Comparison of ENCODE assay signal across 12 cellular contexts in genomic region chr6:7991536-7991935, GRCh38.
DNase-seq lines count a peak whose midpoint lies in the region; ATAC-seq and TF ChIP-seq lines count a peak whose summit lies in the region.
"Had no signal": no experiment of that assay in that cellular context is flagged by ENCODE, and none has a peak within 500 bp of the region (broad histone marks: within the 10 kb centered on the region; RNA-seq: fewer than 3 reads in every experiment).

No MANE protein-coding gene starts in this region.

- no peak overlapping the region for H3K4me3 Mint-ChIP-seq in stimulated activated memory B cell treated with anti-CD40 and anti-IgM and Interleukin-4, amounts not matched to agents 10 μg/mL and 1 μg/mL and 100 μg/mL, for 72 hours
- H3K4me3 Mint-ChIP-seq in neural progenitor cell, result no peak overlapping the region
- H3K4me3 Mint-ChIP-seq: activated T-cell treated with anti-CD3 and anti-CD28 coated beads, Interleukin-2, amount 50 U/mL, for 4 hours; CD4-positive, CD25-positive, alpha-beta regulatory T cell; T-helper 17 cell had no signal

- H3K27ac Mint-ChIP-seq in stimulated activated memory B cell treated with anti-CD40 and anti-IgM and Interleukin-4, amounts not matched to agents 10 μg/mL and 1 μg/mL and 100 μg/mL, for 72 hours, result peak overlapping the region; percentile 23
- H3K27ac Mint-ChIP-seq in neural progenitor cell, result no peak overlapping the region
- H3K27ac Mint-ChIP-seq: CD4-positive, CD25-positive, alpha-beta regulatory T cell had no signal

- no peaks in the 10 kb centered on the region for H3K4me1 ChIP-seq in PC-3 (ENCODE audit: insufficient read depth, low read length)
- H3K4me1 ChIP-seq in neural progenitor cell, result no peaks in the 10 kb centered on the region

- POLR2A ChIA-PET in PC-3 (lab: Charles Lee; ENCODE audit: unreplicated experiment), result no interaction called here

- CTCF ChIA-PET in PC-3 (lab: Charles Lee), result no interaction called here

- H3K36me3 ChIP-seq in PC-3 (ENCODE audit: low read depth, low read length), result no peaks in the 10 kb centered on the region
- H3K36me3 ChIP-seq in neural progenitor cell, result no peaks in the 10 kb centered on the region

- no peaks in the 10 kb centered on the region for H3K9me3 Mint-ChIP-seq in stimulated activated memory B cell treated with anti-CD40 and anti-IgM and Interleukin-4, amounts not matched to agents 10 μg/mL and 1 μg/mL and 100 μg/mL, for 72 hours
- H3K9me3 Mint-ChIP-seq in neural progenitor cell, result peaks cover 17% of the 10 kb centered on the region
- H3K9me3 Mint-ChIP-seq: activated T-cell treated with anti-CD3 and anti-CD28 coated beads, Interleukin-2, amount 50 U/mL, for 4 hours had no signal

- H3K79me2 ChIP-seq in PC-3 (ENCODE audit: low read length) (no peaks in the 10 kb centered on the region), neural progenitor cell (ENCODE audit: low read depth) (no peaks in the 10 kb centered on the region)

- DNase-seq in PC-3 (no peak), GM20000 (ENCODE audit: low spot score) (no peak), neural progenitor cell (ENCODE audit: low spot score) (no peak), HT-29 (ENCODE audit: low spot score) (no peak)
- DNase-seq: activated CD4-positive, alpha-beta T cell treated with anti-CD3 and anti-CD28 coated beads for 4 hours; activated T-cell treated with anti-CD3 and anti-CD28 coated beads, Interleukin-2, amount 50 U/mL, for 4 hours; NCI-H2171 treated with DMSO at 0.1 percent for 48 hours; T-helper 17 cell had no signal

- no peaks in the 10 kb centered on the region for H3K9me2 ChIP-seq in PC-3 (replicated peaks; ENCODE audit: low read length)

- H3K4me2 ChIP-seq in PC-3 (ENCODE audit: low read length), result no peak overlapping the region
- H3K4me2 ChIP-seq in neural progenitor cell, result no peak overlapping the region

- no TSS peak for BruUV-seq in PC-3 (replicated peaks; lab: Mats Ljungman, UMichigan)

- ATAC-seq in GM19395 (IDR thresholded peaks at IDR 0.05; ENCODE audit: unreplicated experiment), result peak; percentile 40
- peak; percentile 23 for ATAC-seq in HG02642 (IDR thresholded peaks at IDR 0.05; ENCODE audit: poor library complexity, unreplicated experiment)
- ATAC-seq in PC-3, result peak; percentile 45; the same call in 1 of the 2 replicates
- no peak for ATAC-seq in stimulated activated memory B cell treated with anti-CD40 and anti-IgM and Interleukin-4, amounts not matched to agents 10 μg/mL and 1 μg/mL and 100 μg/mL, for 72 hours
- ATAC-seq: activated T-cell treated with anti-CD3 and anti-CD28 coated beads, Interleukin-2, amount 50 U/mL, for 4 hours; T-helper 17 cell had no signal

- H2AFZ ChIP-seq in PC-3 (ENCODE audit: low read length), result no peak overlapping the region
- no peak overlapping the region for H2AFZ ChIP-seq in neural progenitor cell (replicated peaks)

- TF ChIP-seq CTCF in PC-3 (conservative IDR thresholded peaks at IDR 0.05; ENCODE audit: low read depth, low read length) (no peak), GM20000 (IDR thresholded peaks at IDR 0.05; ENCODE audit: extremely low read depth, missing control alignments) (no peak), neural progenitor cell (IDR thresholded peaks at IDR 0.05) (no peak)

- H3K27ac ChIP-seq in PC-3 (ENCODE audit: low read length), result no peak overlapping the region
- H3K27ac ChIP-seq in neural progenitor cell, result no peak overlapping the region

- no peak overlapping the region for H3K4me3 ChIP-seq in PC-3 (ENCODE audit: low read length)
- H3K4me3 ChIP-seq in neural progenitor cell, result no peak overlapping the region

- H3K4me1 Mint-ChIP-seq in stimulated activated memory B cell treated with anti-CD40 and anti-IgM and Interleukin-4, amounts not matched to agents 10 μg/mL and 1 μg/mL and 100 μg/mL, for 72 hours, result peaks cover 9% of the 10 kb centered on the region
- peaks cover 17% of the 10 kb centered on the region for H3K4me1 Mint-ChIP-seq in neural progenitor cell
- H3K4me1 Mint-ChIP-seq: CD4-positive, CD25-positive, alpha-beta regulatory T cell; T-helper 17 cell had no signal

- peaks cover 10% of the 10 kb centered on the region for H3K36me3 Mint-ChIP-seq in stimulated activated memory B cell treated with anti-CD40 and anti-IgM and Interleukin-4, amounts not matched to agents 10 μg/mL and 1 μg/mL and 100 μg/mL, for 72 hours
- peaks cover 10% of the 10 kb centered on the region for H3K36me3 Mint-ChIP-seq in neural progenitor cell
- H3K36me3 Mint-ChIP-seq: CD4-positive, CD25-positive, alpha-beta regulatory T cell had no signal

- intact Hi-C loops in PC-3 (cut with micrococcal nuclease), result loop anchor here (5.0 kb wide), 2 partner anchors 84 to 269 kb away; no protein-coding TSS in a partner anchor

- H3K9ac ChIP-seq in PC-3 (ENCODE audit: low read length) (no peak overlapping the region), neural progenitor cell (no peak overlapping the region)

- H3K9me3 ChIP-seq in PC-3 (ENCODE audit: low read length), result no peaks in the 10 kb centered on the region
- H3K9me3 ChIP-seq in neural progenitor cell (ENCODE audit: low read depth), result no peaks in the 10 kb centered on the region

- H3K27me3 ChIP-seq in PC-3 (ENCODE audit: low read length) (no peaks in the 10 kb centered on the region), neural progenitor cell (no peaks in the 10 kb centered on the region)

- H3K27me3 Mint-ChIP-seq in stimulated activated memory B cell treated with anti-CD40 and anti-IgM and Interleukin-4, amounts not matched to agents 10 μg/mL and 1 μg/mL and 100 μg/mL, for 72 hours, result no peaks in the 10 kb centered on the region
- peaks cover 4% of the 10 kb centered on the region for H3K27me3 Mint-ChIP-seq in neural progenitor cell (ENCODE audit: insufficient read depth, low read depth)
- H3K27me3 Mint-ChIP-seq: CD4-positive, CD25-positive, alpha-beta regulatory T cell; T-helper 17 cell had no signal

- H3F3A ChIP-seq in PC-3 (ENCODE audit: low read length, unreplicated experiment) (no peaks in the 10 kb centered on the region), neural progenitor cell (ENCODE audit: low read depth) (no peaks in the 10 kb centered on the region)

- no peaks in the 10 kb centered on the region for H4K20me1 ChIP-seq in PC-3 (ENCODE audit: low read length)
- no peaks in the 10 kb centered on the region for H4K20me1 ChIP-seq in neural progenitor cell (ENCODE audit: low read depth)
